Comparison of ENCODE assay signal across 18 cellular contexts in the genomic region with DNA sequence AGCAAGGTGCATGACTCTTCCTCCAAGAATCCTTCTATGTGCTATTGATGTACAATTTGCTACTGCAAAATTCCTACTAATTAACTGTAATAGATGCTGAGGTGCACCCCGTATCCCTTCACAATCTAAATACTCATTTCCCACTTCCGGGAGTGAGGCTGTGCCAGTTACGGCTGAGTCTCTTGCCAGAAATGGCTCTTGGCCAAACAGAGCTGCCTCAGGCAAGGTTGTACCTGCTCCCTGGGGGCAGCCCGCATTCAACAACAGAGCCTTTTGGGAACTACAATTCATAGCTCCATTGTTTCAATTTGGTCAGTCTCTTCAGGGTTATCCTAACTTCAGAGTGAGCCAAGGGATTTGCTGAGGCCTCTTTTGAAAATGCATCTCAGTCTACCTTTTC.
A peak's percentile ranks its signal among the peaks of the same experiment; 100 is the strongest.
DNase-seq lines count a peak whose midpoint lies in the region; ATAC-seq and TF ChIP-seq lines count a peak whose summit lies in the region.
"Had no signal": no experiment of that assay in that cellular context is flagged by ENCODE, and none has a peak within 500 bp of the region (broad histone marks: within the 10 kb centered on the region; RNA-seq: fewer than 3 reads in every experiment).

No MANE protein-coding gene starts in this region.

- H3K9ac ChIP-seq in mammary epithelial cell (ENCODE audit: insufficient read depth, low read length): no peak overlapping the region

- H3K4me3 ChIP-seq in mammary epithelial cell (replicated peaks in 1 of 3; ENCODE audit: insufficient read depth in 1 of 3, low read depth in 2 of 3, low read length in 3 of 3): no peak overlapping the region
- H3K4me3 ChIP-seq: tibial artery had no signal

- no peaks in the 10 kb centered on the region for H3K9me3 Mint-ChIP-seq in MCF 10A (ENCODE audit: unreplicated experiment)
- no peaks in the 10 kb centered on the region for H3K9me3 Mint-ChIP-seq in activated CD4-positive, alpha-beta T cell treated with anti-CD3 and anti-CD28 coated beads for 36 hours (ENCODE audit: low read depth)
- peaks cover 0 to 6% (median 3%) of the 10 kb centered on the region in 9 donors for H3K9me3 Mint-ChIP-seq in naive thymus-derived CD8-positive, alpha-beta T cell
- H3K9me3 Mint-ChIP-seq: endodermal cell, H9 had no signal

- no peaks in the 10 kb centered on the region for H3K79me2 ChIP-seq in mammary epithelial cell (ENCODE audit: insufficient read depth, low read length)

- H3K4me1 ChIP-seq in mammary epithelial cell (ENCODE audit: insufficient read depth, low read length): no peaks in the 10 kb centered on the region
- H3K4me1 ChIP-seq: foreskin keratinocyte, tibial artery had no signal

- dilution Hi-C loops in mammary epithelial cell (cut with HindIII; ENCODE audit: low sequenced_read_pairs): no loop called here

- H2AFZ ChIP-seq in mammary epithelial cell (ENCODE audit: low read depth, low read length): no peak overlapping the region

- 0% methylated on average over 4 of the region's 4 CpGs for WGBS in mammary epithelial cell (ENCODE audit: low coverage, missing lambda C conversion rate)

- CTCF ChIA-PET in MCF 10A (lab: Yijun Ruan, JAX) (interaction anchor here (0.5 kb wide), 1 partner anchor 14 kb away, joined by 4 read pairs; no protein-coding TSS in a partner anchor), mammary epithelial cell (lab: Charles Lee; ENCODE audit: low non-redundant PET) (no interaction called here)
- CTCF ChIA-PET in activated CD4-positive, alpha-beta T cell treated with anti-CD3 and anti-CD28 coated beads for 36 hours (lab: Charles Lee): no interaction called here

- no TSS peak for BruUV-seq in MCF 10A (replicated peaks; lab: Mats Ljungman, UMichigan)
- BruUV-seq in mammary epithelial cell (replicated peaks; lab: Mats Ljungman, UMichigan): no TSS peak

- POLR2A ChIA-PET in MCF 10A (lab: Yijun Ruan, JAX): no interaction called here
- POLR2A ChIA-PET in activated CD4-positive, alpha-beta T cell treated with anti-CD3 and anti-CD28 coated beads for 36 hours (lab: Charles Lee): no interaction called here
- POLR2A ChIA-PET in naive thymus-derived CD8-positive, alpha-beta T cell (lab: Charles Lee): no interaction called here

- intact Hi-C loops in MCF 10A (cut with micrococcal nuclease) (no loop called here), mammary epithelial cell (cut with micrococcal nuclease) (no loop called here)
- intact Hi-C loops in activated CD4-positive, alpha-beta T cell treated with anti-CD3 and anti-CD28 coated beads for 36 hours (cut with DNase I, micrococcal nuclease): no loop called here

- H3K36me3 Mint-ChIP-seq in MCF 10A (ENCODE audit: insufficient read depth, unreplicated experiment): no peaks in the 10 kb centered on the region
- no peaks in the 10 kb centered on the region for H3K36me3 Mint-ChIP-seq in activated CD4-positive, alpha-beta T cell treated with anti-CD3 and anti-CD28 coated beads for 36 hours (ENCODE audit: low read depth)
- no peaks in the 10 kb centered on the region for H3K36me3 Mint-ChIP-seq in naive thymus-derived CD8-positive, alpha-beta T cell
- H3K36me3 Mint-ChIP-seq: activated naive CD4-positive, alpha-beta T cell treated with anti-CD3 and anti-CD28 coated beads, Interleukin-2, amount 50 U/mL, for 72 hours had no signal

- in situ Hi-C loops in mammary epithelial cell (cut with MboI; ENCODE audit: low sequenced_read_pairs in 2 of 2): no loop called here

- peaks cover 8% of the 10 kb centered on the region for H3K27me3 Mint-ChIP-seq in MCF 10A (ENCODE audit: insufficient read depth, unreplicated experiment)
- H3K27me3 Mint-ChIP-seq in activated CD4-positive, alpha-beta T cell treated with anti-CD3 and anti-CD28 coated beads for 36 hours: peaks cover 2% of the 10 kb centered on the region
- no peaks in the 10 kb centered on the region for H3K27me3 Mint-ChIP-seq in naive thymus-derived CD8-positive, alpha-beta T cell

- no peak for ATAC-seq in activated CD4-positive, alpha-beta T cell treated with anti-CD3 and anti-CD28 coated beads for 36 hours
- no peak for ATAC-seq in naive thymus-derived CD8-positive, alpha-beta T cell
- ATAC-seq: activated naive CD4-positive, alpha-beta T cell treated with anti-CD3 and anti-CD28 coated beads, Interleukin-2, amount 50 U/mL, for 72 hours; foreskin keratinocyte; right cardiac atrium had no signal

- no peaks in the 10 kb centered on the region for H3K9me3 ChIP-seq in mammary epithelial cell (replicated peaks; ENCODE audit: insufficient read depth, low read length)
- H3K9me3 ChIP-seq: tibial artery had no signal

- no peaks in the 10 kb centered on the region for H3K27me3 ChIP-seq in mammary epithelial cell (ENCODE audit: insufficient read depth, low read length)
- H3K27me3 ChIP-seq: foreskin keratinocyte, tibial artery had no signal

- no peaks in the 10 kb centered on the region for H4K20me1 ChIP-seq in mammary epithelial cell (ENCODE audit: insufficient read depth, low read length)

- no peaks in the 10 kb centered on the region for H3K36me3 ChIP-seq in mammary epithelial cell (ENCODE audit: insufficient read depth, low read length)
- H3K36me3 ChIP-seq: tibial artery had no signal

- no peak overlapping the region for H3K27ac Mint-ChIP-seq in MCF 10A (ENCODE audit: low read depth, unreplicated experiment)
- no peak overlapping the region for H3K27ac Mint-ChIP-seq in activated CD4-positive, alpha-beta T cell treated with anti-CD3 and anti-CD28 coated beads for 36 hours
- no peak overlapping the region for H3K27ac Mint-ChIP-seq in naive thymus-derived CD8-positive, alpha-beta T cell
- H3K27ac Mint-ChIP-seq: activated naive CD4-positive, alpha-beta T cell treated with anti-CD3 and anti-CD28 coated beads, Interleukin-2, amount 50 U/mL, for 72 hours; endodermal cell; H9 had no signal

- H3K4me3 Mint-ChIP-seq in MCF 10A (ENCODE audit: unreplicated experiment): no peak overlapping the region
- no peak overlapping the region for H3K4me3 Mint-ChIP-seq in activated CD4-positive, alpha-beta T cell treated with anti-CD3 and anti-CD28 coated beads for 36 hours
- H3K4me3 Mint-ChIP-seq in naive thymus-derived CD8-positive, alpha-beta T cell: no peak overlapping the region
- H3K4me3 Mint-ChIP-seq: endodermal cell, H9 had no signal

- no peak overlapping the region for H3K27ac ChIP-seq in mammary epithelial cell (ENCODE audit: insufficient read depth, low read depth, low read length)
- H3K27ac ChIP-seq: foreskin keratinocyte, tibial artery had no signal

- no peak overlapping the region for H3K4me2 ChIP-seq in mammary epithelial cell (ENCODE audit: insufficient read depth, low read depth, low read length)

- H3K4me1 Mint-ChIP-seq in MCF 10A (ENCODE audit: insufficient read depth, unreplicated experiment): peaks cover 5% of the 10 kb centered on the region
- H3K4me1 Mint-ChIP-seq in activated CD4-positive, alpha-beta T cell treated with anti-CD3 and anti-CD28 coated beads for 36 hours: no peaks in the 10 kb centered on the region
- H3K4me1 Mint-ChIP-seq in naive thymus-derived CD8-positive, alpha-beta T cell: no peaks in the 10 kb centered on the region
- H3K4me1 Mint-ChIP-seq: endodermal cell had no signal

- DNase-seq in MCF 10A (ENCODE audit: unreplicated experiment): peak; percentile 6
- no peak for DNase-seq in mammary epithelial cell
- DNase-seq in NCI-H2171 (lab: John Stamatoyannopoulos, UW): peak; percentile 13
- peak; percentile 10 for DNase-seq in cerebellum (ENCODE audit: low spot score)
- DNase-seq in activated CD4-positive, alpha-beta T cell treated with anti-CD3 and anti-CD28 coated beads for 36 hours: no peak
- DNase-seq in SKM-1 (lab: John Stamatoyannopoulos, UW; ENCODE audit: unreplicated experiment): no peak
- DNase-seq in activated CD4-positive, alpha-beta T cell treated with anti-CD3 and anti-CD28 coated beads, Interleukin-2, amount 50 U/mL, for 4 hours: no peak
- DNase-seq in naive thymus-derived CD8-positive, alpha-beta T cell: no peak
- DNase-seq: activated CD8-positive, alpha-beta memory T cell treated with anti-CD3 and anti-CD28 coated beads, Interleukin-2, amount 50 U/mL, for 48 hours; endodermal cell; foreskin keratinocyte; H9; KBM-7; OCI-M1; right cardiac atrium; stimulated activated CD4-positive, alpha-beta T cell treated with anti-CD3 and anti-CD28 coated beads, Interleukin-1b, Interleukin-23, amount 100 ng/mL, for 48 hours; tibial artery had no signal

- TF ChIP-seq CTCF in MCF 10A (IDR thresholded peaks at IDR 0.05; ENCODE audit: unreplicated experiment) (no peak), mammary epithelial cell (conservative IDR thresholded peaks at IDR 0.05 in 1 of 2, IDR thresholded peaks at IDR 0.05 in 1 of 2; ENCODE audit: extremely low read depth in 1 of 2, insufficient read depth in 1 of 2, low read depth in 1 of 2, low read length in 2 of 2) (no peak)

Comparison
In these comparisons a context has a peak if more than half of its experiments do, and no peak if none do; other contexts are left out.
1. DNase-seq: peak in MCF 10A (single experiment), NCI-H2171 (single experiment) and cerebellum (single experiment); none in mammary epithelial cell (single experiment), activated CD4-positive, alpha-beta T cell treated with anti-CD3 and anti-CD28 coated beads for 36 hours (single experiment), SKM-1 (single experiment), activated CD4-positive, alpha-beta T cell treated with anti-CD3 and anti-CD28 coated beads, Interleukin-2, amount 50 U/mL, for 4 hours (0 of 2) and naive thymus-derived CD8-positive, alpha-beta T cell (0 of 10).